ENCODE assay signal across 17 cellular contexts in the genomic region with DNA sequence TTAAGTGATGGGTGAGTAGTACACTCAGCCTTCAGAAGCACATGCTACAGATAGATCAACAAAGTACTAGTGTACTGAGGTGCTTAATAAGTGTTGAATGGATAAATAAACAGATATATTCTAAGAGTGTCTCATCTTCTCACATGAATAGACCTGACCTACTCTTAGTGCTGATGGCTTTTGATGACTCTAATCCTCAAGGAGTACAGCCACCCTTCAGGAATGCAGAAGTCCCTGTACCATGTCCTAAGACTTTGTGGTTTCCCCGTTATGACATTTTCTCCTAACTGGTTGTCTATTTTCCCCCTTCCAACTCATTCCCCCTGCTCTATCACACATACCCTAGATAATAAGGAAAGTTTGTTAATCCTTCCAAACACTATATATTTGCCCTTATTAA.
"Had no signal": no experiment of that assay in that cellular context is flagged by ENCODE, and none has a peak within 500 bp of the region (broad histone marks: within the 10 kb centered on the region; RNA-seq: fewer than 3 reads in every experiment).

No MANE protein-coding gene starts in this region.

- DNase-seq: activated B cell treated with CpG ODN at 0.5 μM for 24 hours; activated CD4-positive, alpha-beta T cell treated with anti-CD3 and anti-CD28 coated beads for 48 hours; activated CD8-positive, alpha-beta memory T cell treated with anti-CD3 and anti-CD28 coated beads, Interleukin-2, amount 50 U/mL, for 48 hours; activated CD8-positive, alpha-beta T cell treated with anti-CD3 and anti-CD28 coated beads for 36 hours; activated gamma-delta T cell; activated T-cell treated with anti-CD3 and anti-CD28 coated beads, Interleukin-2, amount 50 U/mL, for 72 hours; amygdala; immature natural killer cell; naive thymus-derived CD4-positive, alpha-beta T cell; ovary; stimulated activated CD4-positive, alpha-beta T cell treated with anti-CD3 and anti-CD28 coated beads, Interleukin-12 subunit alpha, Interleukin-12 subunit beta, amount 100 ng/mL, for 4 hours; stimulated activated CD4-positive, alpha-beta T cell treated with anti-CD3 and anti-CD28 coated beads, Interleukin-2, amount 100 ng/mL, for 24 hours; stomach; testis; upper lobe of right lung had no signal

- H3K9me3 ChIP-seq: ovary, stomach, testis, upper lobe of right lung had no signal

- H3K27ac ChIP-seq: coronary artery, ovary, stomach, testis, upper lobe of right lung had no signal

- ATAC-seq: activated CD8-positive, alpha-beta T cell treated with anti-CD3 and anti-CD28 coated beads for 36 hours; activated naive CD4-positive, alpha-beta T cell treated with anti-CD3 and anti-CD28 coated beads, Interleukin-2, amount 50 U/mL, for 72 hours; activated T-cell treated with anti-CD3 and anti-CD28 coated beads, Interleukin-2, amount 50 U/mL, for 72 hours; naive thymus-derived CD4-positive, alpha-beta T cell; upper lobe of right lung had no signal

- H3K36me3 ChIP-seq: ovary, stomach, upper lobe of right lung had no signal

- H3K4me3 ChIP-seq: coronary artery, ovary, stomach, testis, upper lobe of right lung had no signal

- H3K27me3 ChIP-seq: ovary, stomach, testis, upper lobe of right lung had no signal

- H3K4me1 ChIP-seq: stomach, testis, upper lobe of right lung had no signal
